In the genomic region with DNA sequence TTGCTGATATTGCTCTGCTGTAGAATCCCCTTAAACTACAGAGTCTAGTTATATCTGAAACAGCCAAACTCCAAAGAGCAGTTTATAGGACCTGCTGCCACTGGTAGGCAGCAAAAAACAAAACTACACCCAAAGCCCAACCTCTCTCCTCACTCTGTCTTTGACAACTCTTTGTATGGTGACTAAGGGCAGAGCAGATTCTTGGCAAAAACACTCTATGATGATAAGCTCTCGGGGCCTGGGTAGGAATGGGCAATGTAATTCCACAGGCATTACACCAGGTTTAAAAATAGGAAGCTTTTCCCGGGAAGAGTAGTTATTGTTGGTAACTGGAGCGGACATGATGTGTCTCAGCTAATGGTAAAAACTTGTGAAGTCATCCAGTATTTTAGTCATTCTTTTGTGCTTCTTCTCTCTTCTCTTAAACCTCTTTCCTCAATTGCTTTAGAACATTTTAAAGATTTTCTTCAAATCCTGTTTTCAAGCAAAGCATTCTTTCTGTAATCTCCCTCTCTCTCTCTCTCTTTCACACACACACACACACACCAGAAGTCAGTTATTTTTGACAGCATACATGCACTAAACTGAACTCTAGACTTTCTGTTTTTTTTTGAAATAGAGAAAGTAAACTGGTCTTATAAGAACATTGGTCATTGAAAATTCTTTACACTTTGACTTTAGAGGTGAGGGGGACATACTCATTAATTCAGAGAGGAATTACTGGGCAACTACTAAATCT, we compare ENCODE assay signal across 10 cellular contexts.
DNase-seq lines count a peak whose midpoint lies in the region; TF ChIP-seq lines count a peak whose summit lies in the region.
"Had no signal": no experiment of that assay in that cellular context is flagged by ENCODE, and none has a peak within 500 bp of the region (broad histone marks: within the 10 kb centered on the region; RNA-seq: fewer than 3 reads in every experiment).

No MANE protein-coding gene starts in this region.

- peak overlapping the region; percentile 50 for H3K27ac ChIP-seq in subcutaneous abdominal adipose tissue (ENCODE audit: low read depth, low read length)
- no peak overlapping the region for H3K27ac ChIP-seq in WERI-Rb-1
- H3K27ac ChIP-seq: epithelial cell of prostate had no signal

- no peaks in the 10 kb centered on the region for H3K36me3 Mint-ChIP-seq in brain

- H3K36me3 ChIP-seq in subcutaneous abdominal adipose tissue (ENCODE audit: control insufficient read depth in 5 of 5, insufficient read depth in 5 of 5, low read length in 5 of 5) (no peaks in the 10 kb centered on the region), WERI-Rb-1 (no peaks in the 10 kb centered on the region)

- no peak for TF ChIP-seq CTCF in HFF-Myc (IDR thresholded peaks at IDR 0.05; ENCODE audit: low read depth, low read length, missing control alignments)
- no peak for TF ChIP-seq CTCF in brain (conservative IDR thresholded peaks at IDR 0.05)
- TF ChIP-seq CTCF in WERI-Rb-1 (IDR thresholded peaks at IDR 0.05; ENCODE audit: low read depth, low read length), result no peak

- peak overlapping the region; percentile 1 to 97 (median 88) for H3K27ac Mint-ChIP-seq in brain
- H3K27ac Mint-ChIP-seq: activated T-cell treated with anti-CD3 and anti-CD28 coated beads, Interleukin-2, amount 50 U/mL, for 24 hours had no signal

- peaks cover 0 to 16% (median 8%) of the 10 kb centered on the region in 5 donors for H3K9me3 ChIP-seq in subcutaneous abdominal adipose tissue (ENCODE audit: control insufficient read depth in 5 of 5, low read length in 5 of 5)
- H3K9me3 ChIP-seq in WERI-Rb-1 (ENCODE audit: severe bottlenecking), result no peaks in the 10 kb centered on the region

- peaks cover 16% of the 10 kb centered on the region for H3K4me1 Mint-ChIP-seq in brain

- H3K4me3 Mint-ChIP-seq in brain, result peak overlapping the region in 3 of 5 experiments; percentile 19 to 40 (median 20)
- H3K4me3 Mint-ChIP-seq: activated T-cell treated with anti-CD3 and anti-CD28 coated beads, Interleukin-2, amount 50 U/mL, for 24 hours had no signal

- H3K27me3 Mint-ChIP-seq in brain, result peaks cover 3% of the 10 kb centered on the region
- H3K27me3 Mint-ChIP-seq: activated T-cell treated with anti-CD3 and anti-CD28 coated beads, Interleukin-2, amount 50 U/mL, for 24 hours had no signal

- no peak overlapping the region for H3K4me3 ChIP-seq in HFF-Myc (replicated peaks; ENCODE audit: low read depth, low read length)
- H3K4me3 ChIP-seq in subcutaneous abdominal adipose tissue (ENCODE audit: low read depth in 1 of 5, low read length in 5 of 5), result no peak overlapping the region
- no peak overlapping the region for H3K4me3 ChIP-seq in WERI-Rb-1 (ENCODE audit: low read depth, low read length)

- H3K4me1 ChIP-seq in subcutaneous abdominal adipose tissue (ENCODE audit: control insufficient read depth in 5 of 5, insufficient read depth in 5 of 5, low read length in 5 of 5), result peaks cover 0 to 9% (median 0%) of the 10 kb centered on the region in 5 donors

- no peak overlapping the region for H3K9ac ChIP-seq in subcutaneous abdominal adipose tissue (ENCODE audit: low read length in 5 of 5)

- H3K9me3 Mint-ChIP-seq in brain, result peaks cover 7 to 37% (median 32%) of the 10 kb centered on the region in 5 experiments

- DNase-seq in HFF-Myc (ENCODE audit: extremely low read depth, low read depth) (peak; percentile 10), islet precursor cell (peak; percentile 59), NCI-H2107 treated with DMSO at 0.1 percent for 48 hours (lab: John Stamatoyannopoulos, UW; ENCODE audit: unreplicated experiment) (no peak), NCI-H1048 (lab: John Stamatoyannopoulos, UW) (no peak), WERI-Rb-1 (no peak)
- DNase-seq in activated effector memory CD4-positive, alpha-beta T cell treated with Interleukin-2 at 50 U/mL for 16 hours, result no peak
- DNase-seq: activated T-cell treated with anti-CD3 and anti-CD28 coated beads, Interleukin-2, amount 50 U/mL, for 24 hours had no signal

- H3K27me3 ChIP-seq in subcutaneous abdominal adipose tissue (ENCODE audit: control insufficient read depth in 5 of 5, insufficient read depth in 4 of 5, low read length in 5 of 5) (no peaks in the 10 kb centered on the region), WERI-Rb-1 (ENCODE audit: insufficient read depth, low read depth, severe bottlenecking) (no peaks in the 10 kb centered on the region)

Comparison
In these comparisons a context has a peak if more than half of its experiments do, and no peak if none do; other contexts are left out.
1. DNase-seq: peak in HFF-Myc (single experiment) and islet precursor cell (single experiment); none in NCI-H2107 treated with DMSO at 0.1 percent for 48 hours (single experiment), activated effector memory CD4-positive, alpha-beta T cell treated with Interleukin-2 at 50 U/mL for 16 hours (single experiment), NCI-H1048 (single experiment) and WERI-Rb-1 (single experiment).